8 cellular contexts compared by ENCODE assay signal in the genomic region with DNA sequence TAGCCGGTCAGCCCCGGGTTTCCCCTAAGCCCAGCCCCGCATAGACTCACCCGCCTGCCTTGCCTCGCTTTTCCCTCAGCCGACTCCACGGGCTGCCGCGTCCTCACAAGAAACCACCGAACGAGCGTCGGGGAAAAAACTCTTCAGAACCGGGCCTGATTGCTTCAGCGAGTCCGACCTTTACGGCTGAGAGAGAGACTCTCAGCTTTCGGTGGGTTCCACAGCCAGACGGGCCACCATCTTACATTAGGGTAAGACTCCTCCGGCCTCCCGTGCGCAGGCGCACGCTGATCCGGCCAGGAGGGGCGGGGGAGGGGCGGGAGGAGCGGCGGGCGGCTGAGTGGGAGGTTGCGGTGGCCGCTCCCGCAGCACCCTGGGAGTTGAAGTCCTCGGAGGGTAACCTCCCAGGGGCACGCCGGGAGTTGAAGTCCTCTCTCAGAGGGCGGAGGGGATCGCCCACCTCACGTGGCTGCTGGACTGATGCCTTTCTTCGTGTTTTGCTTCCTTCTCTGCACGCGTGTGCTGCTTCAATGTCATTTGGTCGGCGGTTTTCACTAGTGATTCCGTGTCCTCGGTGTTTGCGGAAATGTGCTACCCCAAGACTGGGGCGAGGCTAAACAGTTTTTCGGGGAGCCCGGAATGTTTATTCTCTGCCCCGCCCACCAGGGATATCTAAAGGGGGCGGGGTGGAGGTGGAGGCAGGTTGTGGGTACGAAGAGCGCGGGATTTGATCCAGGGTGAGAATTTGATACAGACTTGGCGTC. TPM values are rescaled to one million over a fixed set of nuclear protein-coding genes. Genes with fewer than 3 reads are reported as not detected.
DNase-seq lines count a peak whose midpoint lies in the region; ATAC-seq and TF ChIP-seq lines count a peak whose summit lies in the region.

A gene with protein sequence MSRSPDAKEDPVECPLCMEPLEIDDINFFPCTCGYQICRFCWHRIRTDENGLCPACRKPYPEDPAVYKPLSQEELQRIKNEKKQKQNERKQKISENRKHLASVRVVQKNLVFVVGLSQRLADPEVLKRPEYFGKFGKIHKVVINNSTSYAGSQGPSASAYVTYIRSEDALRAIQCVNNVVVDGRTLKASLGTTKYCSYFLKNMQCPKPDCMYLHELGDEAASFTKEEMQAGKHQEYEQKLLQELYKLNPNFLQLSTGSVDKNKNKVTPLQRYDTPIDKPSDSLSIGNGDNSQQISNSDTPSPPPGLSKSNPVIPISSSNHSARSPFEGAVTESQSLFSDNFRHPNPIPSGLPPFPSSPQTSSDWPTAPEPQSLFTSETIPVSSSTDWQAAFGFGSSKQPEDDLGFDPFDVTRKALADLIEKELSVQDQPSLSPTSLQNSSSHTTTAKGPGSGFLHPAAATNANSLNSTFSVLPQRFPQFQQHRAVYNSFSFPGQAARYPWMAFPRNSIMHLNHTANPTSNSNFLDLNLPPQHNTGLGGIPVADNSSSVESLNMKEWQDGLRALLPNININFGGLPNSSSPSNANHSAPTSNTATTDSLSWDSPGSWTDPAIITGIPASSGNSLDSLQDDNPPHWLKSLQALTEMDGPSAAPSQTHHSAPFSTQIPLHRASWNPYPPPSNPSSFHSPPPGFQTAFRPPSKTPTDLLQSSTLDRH (minus strand): TSS at position 264 of the 764 bp plus-strand sequence. CDS start 71,771 bp downstream, outside the sequence.

- DNase-seq in DMS53 treated with DMSO at 0.1 percent for 48 hours (lab: John Stamatoyannopoulos, UW; ENCODE audit: unreplicated experiment): peak; percentile 96
- peak; percentile 94 for DNase-seq in Jurkat, Clone E6-1 (ENCODE audit: low read depth, low spot score)
- DNase-seq in OCI-M2 (lab: John Stamatoyannopoulos, UW; ENCODE audit: unreplicated experiment): peak; percentile 84
- DNase-seq in activated T-cell treated with anti-CD3 and anti-CD28 coated beads for 4 hours: peak; percentile 96
- DNase-seq in erythroblast (lab: John Stamatoyannopoulos, UW): peak; percentile 97 to 98
- peak; percentile 96 for DNase-seq in mucosa of gallbladder (ENCODE audit: low spot score)
- peak; percentile 95 for DNase-seq in stimulated activated CD8-positive, alpha-beta memory T cell treated with anti-CD3 and anti-CD28 coated beads, Interleukin-4, amount 100 ng/mL, for 24 hours (ENCODE audit: low read depth)

- peak; percentile 96 for ATAC-seq in GM21723 (IDR thresholded peaks at IDR 0.05; ENCODE audit: unreplicated experiment)

- TF ChIP-seq POLR2A in erythroblast (IDR thresholded peaks at IDR 0.05; ENCODE audit: low read length): peak; percentile 71

- H3K4me3 ChIP-seq in Jurkat, Clone E6-1 (ENCODE audit: low read length): peak within 1 kb of the TSS; percentile 79

RNA-seq across cellular contexts. Expression of the gene that starts here (rescaled TPM):
- 8.3 TPM for polyA plus RNA-seq in Jurkat, Clone E6-1 (2012; ENCODE audit: insufficient read depth, insufficient read length)
- total RNA-seq in mucosa of gallbladder: 25.7 TPM

Comparison
In these comparisons a context has a peak if more than half of its experiments do, and no peak if none do; other contexts are left out.
1. Peak in every context shown above with its lines: DNase-seq, ATAC-seq and H3K4me3 ChIP-seq.